Comparison of ENCODE assay signal across 29 cellular contexts in the genomic region with DNA sequence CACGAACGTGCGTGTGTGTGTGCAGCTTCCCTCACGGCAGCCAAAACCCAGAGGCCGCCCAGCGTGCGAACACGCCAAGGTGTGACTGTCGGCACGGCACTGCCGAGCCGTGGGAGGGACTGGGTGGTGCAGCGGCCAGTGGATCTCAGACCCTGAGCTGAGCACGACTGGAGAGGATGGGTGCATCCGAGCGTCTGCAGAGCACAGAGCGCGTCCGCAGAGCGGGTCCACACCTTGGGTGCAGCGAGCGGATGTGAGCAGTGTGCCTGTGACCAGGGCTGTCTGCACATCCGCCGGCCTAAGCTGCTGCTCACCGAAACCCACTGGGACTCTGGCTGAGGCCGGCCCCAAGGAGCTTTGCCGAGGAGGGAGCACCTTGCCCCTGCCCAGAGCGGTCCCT. TPM values are rescaled to one million over a fixed set of nuclear protein-coding genes. Genes with fewer than 3 reads are reported as not detected.
"Had no signal": no experiment of that assay in that cellular context is flagged by ENCODE, and none has a peak within 500 bp of the region (broad histone marks: within the 10 kb centered on the region; RNA-seq: fewer than 3 reads in every experiment).

No MANE protein-coding gene starts in this region.

- H3K36me3 Mint-ChIP-seq: activated naive CD8-positive, alpha-beta T cell; T-cell had no signal

- H3K9me3 Mint-ChIP-seq: activated CD4-positive, alpha-beta memory T cell treated with anti-CD3 and anti-CD28 coated beads, Interleukin-2, amount 10 ng/mL, durations not matched to agents 7 days and 5 days; activated CD4-positive, alpha-beta T cell treated with anti-CD3 and anti-CD28 coated beads, Interleukin-2, amount 10 ng/mL, durations not matched to agents 7 days and 5 days; activated naive CD4-positive, alpha-beta T cell treated with anti-CD3 and anti-CD28 coated beads for 36 hours; activated T-helper 17 cell treated with anti-CD3 and anti-CD28 coated beads, Interleukin-2, amount 50 U/mL, for 72 hours; brain; central memory CD8-positive, alpha-beta T cell; T-cell had no signal

- H3K27ac Mint-ChIP-seq: activated CD4-positive, alpha-beta memory T cell treated with anti-CD3 and anti-CD28 coated beads, Interleukin-2, amount 10 ng/mL, durations not matched to agents 7 days and 5 days; activated CD4-positive, alpha-beta T cell treated with anti-CD3 and anti-CD28 coated beads, Interleukin-2, amount 10 ng/mL, durations not matched to agents 7 days and 5 days; activated naive CD4-positive, alpha-beta T cell treated with anti-CD3 and anti-CD28 coated beads for 36 hours; activated naive CD8-positive, alpha-beta T cell; activated T-helper 17 cell treated with anti-CD3 and anti-CD28 coated beads, Interleukin-2, amount 50 U/mL, for 72 hours; T-cell had no signal

- H3K4me1 Mint-ChIP-seq: activated CD4-positive, alpha-beta memory T cell treated with anti-CD3 and anti-CD28 coated beads, Interleukin-2, amount 10 ng/mL, durations not matched to agents 7 days and 5 days; activated CD4-positive, alpha-beta T cell treated with anti-CD3 and anti-CD28 coated beads, Interleukin-2, amount 10 ng/mL, durations not matched to agents 7 days and 5 days; central memory CD8-positive, alpha-beta T cell had no signal

- ATAC-seq: activated T-helper 17 cell treated with anti-CD3 and anti-CD28 coated beads, Interleukin-2, amount 50 U/mL, for 72 hours; T-cell had no signal

- H3K27me3 Mint-ChIP-seq: activated CD4-positive, alpha-beta memory T cell treated with anti-CD3 and anti-CD28 coated beads, Interleukin-2, amount 10 ng/mL, durations not matched to agents 7 days and 5 days; activated CD4-positive, alpha-beta T cell treated with anti-CD3 and anti-CD28 coated beads, Interleukin-2, amount 10 ng/mL, durations not matched to agents 7 days and 5 days; activated naive CD8-positive, alpha-beta T cell; activated T-helper 17 cell treated with anti-CD3 and anti-CD28 coated beads, Interleukin-2, amount 50 U/mL, for 72 hours; central memory CD8-positive, alpha-beta T cell; T-cell had no signal

- H3K4me3 Mint-ChIP-seq: activated CD4-positive, alpha-beta memory T cell treated with anti-CD3 and anti-CD28 coated beads, Interleukin-2, amount 10 ng/mL, durations not matched to agents 7 days and 5 days; activated CD4-positive, alpha-beta T cell treated with anti-CD3 and anti-CD28 coated beads, Interleukin-2, amount 10 ng/mL, durations not matched to agents 7 days and 5 days; activated naive CD4-positive, alpha-beta T cell treated with anti-CD3 and anti-CD28 coated beads for 36 hours; activated naive CD8-positive, alpha-beta T cell; activated T-helper 17 cell treated with anti-CD3 and anti-CD28 coated beads, Interleukin-2, amount 50 U/mL, for 72 hours; brain; central memory CD8-positive, alpha-beta T cell; T-cell had no signal

- DNase-seq: activated CD4-positive, alpha-beta memory T cell treated with anti-CD3 and anti-CD28 coated beads, Interleukin-2, amount 10 ng/mL, durations not matched to agents 7 days and 5 days; activated CD4-positive, alpha-beta T cell treated with anti-CD3 and anti-CD28 coated beads, Interleukin-2, amount 10 ng/mL, durations not matched to agents 7 days and 5 days; activated CD4-positive, CD25-positive, alpha-beta regulatory T cell; activated gamma-delta T cell; activated naive CD4-positive, alpha-beta T cell treated with anti-CD3 and anti-CD28 coated beads for 36 hours; activated T-cell treated with anti-CD3 and anti-CD28 coated beads for 4 hours; activated T-cell treated with anti-CD3 and anti-CD28 coated beads, Interleukin-2, amount 50 U/mL, for 48 hours; amygdala; KG1; NCI-H1092; NCI-H1417 treated with DMSO at 0.1 percent for 48 hours; NCI-H1694; NCI-H2029; NCI-H2107; NCI-H345; NCI-H510A; NCI-H526 treated with DMSO at 0.1 percent for 48 hours; NCI-H82; RPMI8226; SHP77 treated with DMSO at 0.1 percent for 48 hours; T-cell; T-helper 2 cell; T1000 had no signal

RNA-seq across cellular contexts. Expression of a gene that starts 31.0 kb away (rescaled TPM):
- total RNA-seq: LHCN-M2, SK-MEL-5 had no signal
